Comparison of ENCODE assay signal across 1 cellular context in the genomic region with DNA sequence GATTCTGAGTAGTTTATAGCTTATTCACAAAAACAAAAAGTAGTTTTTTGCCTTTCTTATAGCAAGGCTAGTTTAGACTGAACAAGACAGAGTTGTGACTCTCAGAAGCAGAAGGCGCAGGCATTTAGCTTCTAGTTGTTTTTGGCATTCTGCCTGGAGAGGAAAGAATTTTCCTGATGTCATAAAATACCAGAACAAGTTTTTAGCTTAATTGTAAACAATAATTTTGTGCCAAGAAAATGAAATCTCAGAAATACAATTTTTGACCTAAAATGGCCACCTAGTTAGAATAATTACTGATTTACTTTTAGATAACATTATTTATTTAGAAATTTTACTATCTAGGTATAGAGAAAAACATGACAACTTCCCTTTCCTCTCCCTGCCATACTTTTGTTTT.
TF ChIP-seq lines count a peak whose summit lies in the region.

No MANE protein-coding gene starts in this region.

TF ChIP-seq in IMR-90, 13 proteins besides CTCF, POLR2A, EP300 and RAD21:
- TF ChIP-seq CHD1 (IDR thresholded peaks at IDR 0.05; ENCODE audit: low read depth, low read length) = no peak
- TF ChIP-seq BHLHE40 (IDR thresholded peaks at IDR 0.05; ENCODE audit: low read depth, low read length) = no peak
- no peak for TF ChIP-seq RFX5 (IDR thresholded peaks at IDR 0.05; ENCODE audit: low read depth, low read length)
- TF ChIP-seq, protein P1, sequence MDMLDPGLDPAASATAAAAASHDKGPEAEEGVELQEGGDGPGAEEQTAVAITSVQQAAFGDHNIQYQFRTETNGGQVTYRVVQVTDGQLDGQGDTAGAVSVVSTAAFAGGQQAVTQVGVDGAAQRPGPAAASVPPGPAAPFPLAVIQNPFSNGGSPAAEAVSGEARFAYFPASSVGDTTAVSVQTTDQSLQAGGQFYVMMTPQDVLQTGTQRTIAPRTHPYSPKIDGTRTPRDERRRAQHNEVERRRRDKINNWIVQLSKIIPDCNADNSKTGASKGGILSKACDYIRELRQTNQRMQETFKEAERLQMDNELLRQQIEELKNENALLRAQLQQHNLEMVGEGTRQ (IDR thresholded peaks at IDR 0.05; ENCODE audit: low read depth, low read length) = no peak
- TF ChIP-seq RCOR1 (IDR thresholded peaks at IDR 0.05; ENCODE audit: insufficient replicate concordance, low read length) = no peak
- no peak for TF ChIP-seq CEBPB (IDR thresholded peaks at IDR 0.05; ENCODE audit: low read depth, low read length)
- TF ChIP-seq FOS (IDR thresholded peaks at IDR 0.05; ENCODE audit: low read depth, low read length) = no peak
- no peak for TF ChIP-seq SMC3 (IDR thresholded peaks at IDR 0.05; ENCODE audit: low read depth, low read length)
- no peak for TF ChIP-seq NFE2L2 (IDR thresholded peaks at IDR 0.05; ENCODE audit: low read depth, low read length)
- TF ChIP-seq ELK1 (IDR thresholded peaks at IDR 0.05; ENCODE audit: borderline replicate concordance, low read depth, low read length) = no peak
- TF ChIP-seq MXI1 (IDR thresholded peaks at IDR 0.05; ENCODE audit: borderline replicate concordance, low read depth, low read length) = no peak
- TF ChIP-seq MAFK (IDR thresholded peaks at IDR 0.05; ENCODE audit: low read depth, low read length) = no peak
- no peak for TF ChIP-seq MAZ (IDR thresholded peaks at IDR 0.05; ENCODE audit: borderline replicate concordance, low read depth, low read length)
